In the genomic region with DNA sequence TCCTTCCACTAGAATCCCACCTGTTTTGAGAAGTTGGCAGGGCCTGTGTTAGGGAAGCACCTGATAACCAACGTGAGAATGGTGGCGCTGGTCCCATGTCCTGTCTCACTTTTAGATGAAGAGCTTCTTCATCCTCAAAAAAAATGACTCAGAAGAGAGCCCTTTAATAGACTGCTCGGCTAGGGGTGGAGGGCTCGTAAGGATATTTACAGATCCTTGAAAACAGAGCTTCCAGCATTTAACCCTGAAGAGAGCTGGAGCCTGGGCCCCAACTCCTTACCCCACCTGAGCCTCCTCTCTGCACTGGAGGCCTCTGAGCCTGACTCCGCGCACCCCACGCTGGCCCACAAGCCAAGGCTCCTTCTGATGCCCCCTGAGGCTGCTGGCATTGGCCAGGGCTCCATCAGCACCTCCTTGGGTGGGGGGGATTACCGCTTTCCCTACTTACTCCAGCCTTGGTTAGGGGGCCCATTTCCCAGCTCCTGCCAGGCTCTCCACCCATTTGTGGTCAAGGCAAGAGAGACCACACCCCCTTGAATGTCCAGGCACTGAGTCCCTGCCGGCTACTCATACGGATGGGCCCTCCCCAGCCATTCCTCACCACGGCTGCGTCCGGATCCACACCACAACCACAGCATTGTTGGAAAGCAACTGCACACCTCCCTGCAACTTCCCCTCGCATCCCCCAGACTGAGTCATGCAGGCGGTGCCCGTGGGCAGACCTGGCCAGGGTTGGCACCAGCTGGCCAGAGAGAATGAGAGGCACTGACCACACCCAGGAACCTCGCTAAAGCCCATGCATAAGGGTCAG, we compare ENCODE assay signal across 11 cellular contexts. TPM values are rescaled to one million over a fixed set of nuclear protein-coding genes. Genes with fewer than 3 reads are reported as not detected.
DNase-seq lines count a peak whose midpoint lies in the region; ATAC-seq and TF ChIP-seq lines count a peak whose summit lies in the region.
"Had no signal": no experiment of that assay in that cellular context is flagged by ENCODE, and none has a peak within 500 bp of the region (broad histone marks: within the 10 kb centered on the region; RNA-seq: fewer than 3 reads in every experiment).

No MANE protein-coding gene starts in this region.

- CTCF ChIA-PET in mammary epithelial cell (lab: Charles Lee; ENCODE audit: low non-redundant PET) = interaction anchor here (0.6 kb wide), 1 partner anchor 8 kb away, joined by 3 read pairs; no protein-coding TSS in a partner anchor

- in situ Hi-C loops in mammary epithelial cell (cut with MboI; ENCODE audit: low sequenced_read_pairs in 2 of 2) (no loop called here), gastrocnemius medialis (cut with MboI; ENCODE audit: low sequenced_read_pairs in 4 of 4) (loop anchor here in 1 of 4 donors (25.0 kb wide), 1 partner anchor 356 kb away; no protein-coding TSS in a partner anchor)

- TF ChIP-seq CTCF in AG10803 (conservative IDR thresholded peaks at IDR 0.05; ENCODE audit: low read length) (no peak), mammary epithelial cell (conservative IDR thresholded peaks at IDR 0.05 in 1 of 2, IDR thresholded peaks at IDR 0.05 in 1 of 2; ENCODE audit: extremely low read depth in 1 of 2, insufficient read depth in 1 of 2, low read depth in 1 of 2, low read length in 2 of 2) (no peak), lung (IDR thresholded peaks at IDR 0.05; ENCODE audit: control extremely low read depth, extremely low read depth) (no peak), gastrocnemius medialis (IDR thresholded peaks at IDR 0.05 in 4 of 5, conservative IDR thresholded peaks at IDR 0.05 in 1 of 5) (no peak)

- H3K9me3 ChIP-seq in mammary epithelial cell (replicated peaks; ENCODE audit: insufficient read depth, low read length) = no peaks in the 10 kb centered on the region
- H3K9me3 ChIP-seq in lung (ENCODE audit: control insufficient read depth in 2 of 2, insufficient read depth in 1 of 2, low read length in 1 of 2) = no peaks in the 10 kb centered on the region
- H3K9me3 ChIP-seq in gastrocnemius medialis = no peaks in the 10 kb centered on the region

- intact Hi-C loops in mammary epithelial cell (cut with micrococcal nuclease) = loop anchor here (5.0 kb wide), 1 partner anchor 351 kb away; no protein-coding TSS in a partner anchor
- intact Hi-C loops in gastrocnemius medialis (cut with DNase I; ENCODE audit: low total_unique reads) = no loop called here

- H3K27ac ChIP-seq in mammary epithelial cell (ENCODE audit: insufficient read depth, low read depth, low read length) (peak overlapping the region; percentile 80), lung (ENCODE audit: low read depth in 1 of 2, low read length in 1 of 2) (no peak overlapping the region), gastrocnemius medialis (no peak overlapping the region)
- H3K27ac ChIP-seq: dorsolateral prefrontal cortex, neural progenitor cell had no signal

- no peaks in the 10 kb centered on the region for H3K27me3 ChIP-seq in mammary epithelial cell (ENCODE audit: insufficient read depth, low read length)
- no peaks in the 10 kb centered on the region for H3K27me3 ChIP-seq in lung (ENCODE audit: control insufficient read depth, insufficient read depth)
- H3K27me3 ChIP-seq in gastrocnemius medialis = no peaks in the 10 kb centered on the region
- H3K27me3 ChIP-seq: dorsolateral prefrontal cortex, neural progenitor cell had no signal

- DNase-seq in AG10803 (ENCODE audit: low read depth) = peak; percentile 95
- DNase-seq in HT1080 (ENCODE audit: low read depth) = peak; percentile 100
- peak; percentile 97 for DNase-seq in mammary epithelial cell
- DNase-seq in lung (ENCODE audit: low spot score) = no peak
- no peak for DNase-seq in effector CD4-positive, alpha-beta T cell
- no peak for DNase-seq in gastrocnemius medialis
- DNase-seq: NCI-H1092 treated with DMSO at 0.1 percent for 48 hours had no signal

- no TSS peak for BruUV-seq in mammary epithelial cell (replicated peaks; lab: Mats Ljungman, UMichigan)

- no peak overlapping the region for H3K9ac ChIP-seq in mammary epithelial cell (ENCODE audit: insufficient read depth, low read length)
- H3K9ac ChIP-seq: neural progenitor cell had no signal

- no peak for TF ChIP-seq POLR2A in gastrocnemius medialis (IDR thresholded peaks at IDR 0.05)

- H3K36me3 ChIP-seq in mammary epithelial cell (ENCODE audit: insufficient read depth, low read length) = no peaks in the 10 kb centered on the region
- no peaks in the 10 kb centered on the region for H3K36me3 ChIP-seq in lung (ENCODE audit: control insufficient read depth in 2 of 2, insufficient read depth in 2 of 2, low read length in 2 of 2)
- no peaks in the 10 kb centered on the region for H3K36me3 ChIP-seq in gastrocnemius medialis
- H3K36me3 ChIP-seq: neural progenitor cell had no signal

- no peaks in the 10 kb centered on the region for H3K79me2 ChIP-seq in mammary epithelial cell (ENCODE audit: insufficient read depth, low read length)

- dilution Hi-C loops in mammary epithelial cell (cut with HindIII; ENCODE audit: low sequenced_read_pairs) = loop anchor here (5.0 to 25.0 kb wide), 2 partner anchors 86 to 356 kb away; no protein-coding TSS in a partner anchor

- no peak overlapping the region for H3K4me3 ChIP-seq in AG10803 (ENCODE audit: low read length)
- no peak overlapping the region for H3K4me3 ChIP-seq in mammary epithelial cell (replicated peaks in 1 of 3; ENCODE audit: insufficient read depth in 1 of 3, low read depth in 2 of 3, low read length in 3 of 3)
- no peak overlapping the region for H3K4me3 ChIP-seq in lung
- no peak overlapping the region for H3K4me3 ChIP-seq in gastrocnemius medialis
- H3K4me3 ChIP-seq: dorsolateral prefrontal cortex, neural progenitor cell had no signal

- H4K20me1 ChIP-seq in mammary epithelial cell (ENCODE audit: insufficient read depth, low read length) = no peaks in the 10 kb centered on the region

- H3K4me2 ChIP-seq in mammary epithelial cell (ENCODE audit: insufficient read depth, low read depth, low read length) = peak overlapping the region; percentile 78
- H3K4me2 ChIP-seq: neural progenitor cell had no signal

- 19% methylated on average over 16 of the region's 17 CpGs for WGBS in mammary epithelial cell (ENCODE audit: low coverage, missing lambda C conversion rate)
- 45 to 49% methylated on average over 17 of the region's 17 CpGs for WGBS in lung, 2 donors

- peaks cover 43% of the 10 kb centered on the region for H3K4me1 ChIP-seq in mammary epithelial cell (ENCODE audit: insufficient read depth, low read length)
- peaks cover 3 to 5% of the 10 kb centered on the region in 2 donors for H3K4me1 ChIP-seq in lung (ENCODE audit: control insufficient read depth in 2 of 2, insufficient read depth in 2 of 2, low read length in 2 of 2)
- H3K4me1 ChIP-seq in gastrocnemius medialis = peaks cover 6 to 7% of the 10 kb centered on the region in 2 donors

- ATAC-seq in lung (ENCODE audit: insufficient read depth, low FRiP score) (peak; percentile 37), GM18907 (IDR thresholded peaks at IDR 0.05; ENCODE audit: unreplicated experiment) (no peak), GM21447 (IDR thresholded peaks at IDR 0.05; ENCODE audit: unreplicated experiment) (no peak), gastrocnemius medialis (no peak)

- peak overlapping the region; percentile 76 for H2AFZ ChIP-seq in mammary epithelial cell (ENCODE audit: low read depth, low read length)
- H2AFZ ChIP-seq: neural progenitor cell had no signal

RNA-seq across cellular contexts. Expression of a gene that starts 30.2 kb away (rescaled TPM):
- total RNA-seq in HT1080 (2014; rRNA removed; shearing (Covaris generic)) = 51.8 and 67.5 TPM in 2 replicates
- 51.4 and 57.1 TPM in 2 replicates for polyA plus RNA-seq in HT1080 (2015; cell fraction: cytosol; rRNA removed)
- polyA plus RNA-seq in HT1080 (2015; cell fraction: nucleus; rRNA removed) = 50.3 and 62.8 TPM in 2 replicates
- total RNA-seq in mammary epithelial cell = 10 to 100 TPM in 1 of 2 donors, 1 to 10 TPM in 1; 5.0 to 23.0 TPM
- polyA plus RNA-seq in mammary epithelial cell = 18.7 TPM
- polyA minus RNA-seq in mammary epithelial cell = 6.0 TPM
- total RNA-seq in lung = 10 to 100 TPM; 13.1 to 25.3 TPM
- 10 to 100 TPM in 1 of 2 donors, 1 to 10 TPM in 1; 9.4 to 15.5 TPM for polyA plus RNA-seq in lung
- total RNA-seq in gastrocnemius medialis = 10 to 100 TPM in 1 of 4 donors, 1 to 10 TPM in 3; 4.9 to 11.2 (median 5.7) TPM

RNA-seq across cellular contexts. Expression of a gene that starts 35.6 kb away (rescaled TPM):
- 27.5 and 28.3 TPM in 2 replicates for total RNA-seq in HT1080 (2014; rRNA removed; shearing (Covaris generic))
- 8.8 and 13.8 TPM in 2 replicates for polyA plus RNA-seq in HT1080 (2015; cell fraction: cytosol; rRNA removed)
- polyA plus RNA-seq in HT1080 (2015; cell fraction: nucleus; rRNA removed) = 15.5 and 15.9 TPM in 2 replicates
- 10 to 100 TPM; 14.0 to 15.3 TPM for total RNA-seq in mammary epithelial cell
- polyA plus RNA-seq in mammary epithelial cell = 10.9 TPM
- polyA minus RNA-seq in mammary epithelial cell = 36.3 TPM
- total RNA-seq in lung = 10 to 100 TPM; 10.3 to 30.5 TPM
- 10 to 100 TPM; 23.4 to 35.4 TPM for polyA plus RNA-seq in lung
- 10 to 100 TPM; 15.2 to 28.8 (median 16.9) TPM for total RNA-seq in gastrocnemius medialis

RNA-seq across cellular contexts. Expression of a gene that starts 38.0 kb away (rescaled TPM):
- total RNA-seq in HT1080 (2014; rRNA removed; shearing (Covaris generic)) = 31.9 and 39.2 TPM in 2 replicates
- polyA plus RNA-seq in HT1080 (2015; cell fraction: cytosol; rRNA removed) = 42.1 and 51.0 TPM in 2 replicates
- polyA plus RNA-seq in HT1080 (2015; cell fraction: nucleus; rRNA removed) = 58.6 and 76.8 TPM in 2 replicates
- total RNA-seq in mammary epithelial cell (10 to 100 TPM; 38.7 to 55.5 TPM), lung (10 to 100 TPM; 77.5 to 80.5 TPM), gastrocnemius medialis (10 to 100 TPM; 17.3 to 42.1 (median 21.2) TPM)
- polyA plus RNA-seq in mammary epithelial cell (16.8 TPM), lung (10 to 100 TPM; 33.9 to 44.2 TPM)
- polyA minus RNA-seq in mammary epithelial cell = 54.1 TPM

Comparison
In these comparisons a context has a peak if more than half of its experiments do, and no peak if none do; other contexts are left out.
1. DNase-seq: peak in AG10803 (single experiment), HT1080 (single experiment) and mammary epithelial cell (single experiment); none in lung (single experiment), effector CD4-positive, alpha-beta T cell (single experiment) and gastrocnemius medialis (0 of 2).